16 cellular contexts compared by ENCODE assay signal in the genomic region with DNA sequence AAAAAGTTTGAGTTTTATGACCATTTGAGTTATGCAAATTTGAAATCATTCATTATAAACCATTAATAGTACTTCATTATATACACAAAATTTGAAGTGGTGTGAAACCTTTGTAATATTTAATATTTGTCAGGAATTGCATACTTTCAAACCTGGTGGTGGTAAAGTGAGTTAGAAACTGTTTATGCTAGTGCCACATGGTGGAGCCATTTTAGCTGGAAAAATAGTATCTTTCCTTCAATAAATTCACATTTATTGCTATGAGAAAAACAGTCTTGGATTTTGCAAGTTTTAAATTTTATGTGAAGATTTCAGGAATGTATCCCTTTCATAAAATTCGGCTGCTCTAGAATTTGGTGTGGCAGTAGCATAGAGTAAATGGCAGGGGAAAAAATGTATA. TPM values are rescaled to one million over a fixed set of nuclear protein-coding genes. Genes with fewer than 3 reads are reported as not detected.
A peak's percentile ranks its signal among the peaks of the same experiment; 100 is the strongest.
DNase-seq lines count a peak whose midpoint lies in the region; ATAC-seq, FAIRE-seq and TF ChIP-seq lines count a peak whose summit lies in the region.
"Had no signal": no experiment of that assay in that cellular context is flagged by ENCODE, and none has a peak within 500 bp of the region (broad histone marks: within the 10 kb centered on the region; RNA-seq: fewer than 3 reads in every experiment).

No MANE protein-coding gene starts in this region.

- no peak overlapping the region for H2BK5ac ChIP-seq in neuronal stem cell (ENCODE audit: low read length)

- no peak overlapping the region for H3K18ac ChIP-seq in neuronal stem cell (ENCODE audit: low read length)

- no peak for FAIRE-seq in bronchial epithelial cell (lab: Jason Lieb, UNC)

- no peak overlapping the region for H2AFZ ChIP-seq in neuronal stem cell (ENCODE audit: low read length)

- H3K4me3 ChIP-seq in Caco-2 (ENCODE audit: low read depth, low read length), result no peak overlapping the region
- no peak overlapping the region for H3K4me3 ChIP-seq in bronchial epithelial cell (ENCODE audit: low read depth, low read length)
- H3K4me3 ChIP-seq in lower lobe of right lung, result no peak overlapping the region
- H3K4me3 ChIP-seq in neuronal stem cell (ENCODE audit: low read length in 2 of 2), result no peak overlapping the region
- H3K4me3 ChIP-seq: suprapubic skin had no signal

- H3K79me1 ChIP-seq in neuronal stem cell (ENCODE audit: low read depth, low read length), result no peaks in the 10 kb centered on the region

- DNase-seq in Caco-2, result no peak
- peak; percentile 10 to 18 for DNase-seq in Kasumi-1 (lab: John Stamatoyannopoulos, UW)
- no peak for DNase-seq in bronchial epithelial cell (ENCODE audit: low read depth)
- DNase-seq in lower lobe of right lung, result no peak
- DNase-seq in stimulated activated CD4-positive, alpha-beta T cell treated with anti-CD3 and anti-CD28 coated beads, Interleukin-15, amount 100 ng/mL, for 24 hours, result no peak
- no peak for DNase-seq in activated CD4-positive, alpha-beta T cell treated with anti-CD3 and anti-CD28 coated beads, Interleukin-2, amount 50 U/mL, for 1 hour
- DNase-seq in neuronal stem cell (ENCODE audit: low spot score), result no peak
- DNase-seq: activated CD4-positive, alpha-beta T cell treated with anti-CD3 and anti-CD28 coated beads, Interleukin-2, amount 10 ng/mL, durations not matched to agents 24 days and 14 days; activated gamma-delta T cell; cerebellar nuclear complex; foreskin melanocyte; immature natural killer cell; NCI-H187 had no signal

- H4K8ac ChIP-seq in neuronal stem cell (ENCODE audit: low read depth, low read length), result no peak overlapping the region

- no peaks in the 10 kb centered on the region for H3K4me1 Mint-ChIP-seq in Caco-2 (ENCODE audit: low read depth, unreplicated experiment)
- no peaks in the 10 kb centered on the region for H3K4me1 Mint-ChIP-seq in nephron
- H3K4me1 Mint-ChIP-seq: immature natural killer cell had no signal

- intact Hi-C loops in Caco-2 (cut with micrococcal nuclease; ENCODE audit: unreplicated experiment) (loop anchor here (1.0 to 10.0 kb wide), 2 partner anchors 37 to 256 kb away; no protein-coding TSS in a partner anchor), lower lobe of right lung (cut with DNase I) (no loop called here)

- H3K27ac Mint-ChIP-seq in Caco-2 (ENCODE audit: unreplicated experiment) (no peak overlapping the region), nephron (no peak overlapping the region)
- H3K27ac Mint-ChIP-seq: activated CD4-positive, alpha-beta T cell treated with anti-CD3 and anti-CD28 coated beads, Interleukin-2, amount 10 ng/mL, durations not matched to agents 24 days and 14 days; immature natural killer cell had no signal

- H2BK12ac ChIP-seq in neuronal stem cell (ENCODE audit: low read length), result no peak overlapping the region

- H3K36me3 Mint-ChIP-seq in Caco-2 (ENCODE audit: insufficient read depth, unreplicated experiment) (no peaks in the 10 kb centered on the region), nephron (ENCODE audit: low read depth) (no peaks in the 10 kb centered on the region)
- H3K36me3 Mint-ChIP-seq: immature natural killer cell had no signal

- BruUV-seq in Caco-2 (replicated peaks; lab: Mats Ljungman, UMichigan), result no TSS peak

- H2BK120ac ChIP-seq in neuronal stem cell (ENCODE audit: low read depth, low read length), result no peak overlapping the region

- H3K27me3 ChIP-seq in Caco-2 (replicated peaks; ENCODE audit: control insufficient read depth, insufficient read depth, low read length), result no peaks in the 10 kb centered on the region
- no peaks in the 10 kb centered on the region for H3K27me3 ChIP-seq in bronchial epithelial cell (ENCODE audit: control insufficient read depth, insufficient read depth, low read length)
- H3K27me3 ChIP-seq in lower lobe of right lung (ENCODE audit: low read depth), result no peaks in the 10 kb centered on the region
- H3K27me3 ChIP-seq in neuronal stem cell (ENCODE audit: control insufficient read depth in 3 of 3, insufficient read depth in 3 of 3, low read depth in 1 of 3, low read length in 3 of 3), result peaks cover 0 to 17% (median 2%) of the 10 kb centered on the region in 3 experiments
- H3K27me3 ChIP-seq: suprapubic skin had no signal

- peaks cover 9% of the 10 kb centered on the region; the same call in 1 of the 2 replicates for H3K9me3 ChIP-seq in Caco-2
- H3K9me3 ChIP-seq in lower lobe of right lung, result no peaks in the 10 kb centered on the region
- H3K9me3 ChIP-seq in neuronal stem cell (replicated peaks in 1 of 2; ENCODE audit: control insufficient read depth in 2 of 2, insufficient read depth in 1 of 2, low read depth in 1 of 2, low read length in 2 of 2), result no peaks in the 10 kb centered on the region
- H3K9me3 ChIP-seq: suprapubic skin had no signal

- no peaks in the 10 kb centered on the region for H3K4me1 ChIP-seq in Caco-2
- no peaks in the 10 kb centered on the region for H3K4me1 ChIP-seq in lower lobe of right lung
- H3K4me1 ChIP-seq in neuronal stem cell (ENCODE audit: control insufficient read depth in 2 of 2, insufficient read depth in 1 of 2, low read depth in 1 of 2, low read length in 2 of 2), result no peaks in the 10 kb centered on the region
- H3K4me1 ChIP-seq: suprapubic skin had no signal

- H4K91ac ChIP-seq in neuronal stem cell (ENCODE audit: low read depth, low read length, poor library complexity), result no peak overlapping the region

- H2AK5ac ChIP-seq in neuronal stem cell (ENCODE audit: low read depth, low read length), result no peak overlapping the region

- CTCF ChIA-PET in Caco-2 (lab: Charles Lee), result no interaction called here

- H3K27ac ChIP-seq in lower lobe of right lung, result no peak overlapping the region
- no peak overlapping the region for H3K27ac ChIP-seq in neuronal stem cell (replicated peaks; ENCODE audit: low read length)
- H3K27ac ChIP-seq: suprapubic skin had no signal

- H2BK15ac ChIP-seq in neuronal stem cell (ENCODE audit: low read length), result no peak overlapping the region

- POLR2A ChIA-PET in Caco-2 (lab: Charles Lee), result no interaction called here

- H3K23ac ChIP-seq in neuronal stem cell (ENCODE audit: low read depth, low read length, poor library complexity), result no peak overlapping the region

- no peak for ATAC-seq in lower lobe of right lung

- H3K4me2 ChIP-seq in neuronal stem cell (ENCODE audit: insufficient read depth, low read length, poor library complexity, severe bottlenecking), result no peak overlapping the region

- no peak overlapping the region for H3K4me3 Mint-ChIP-seq in Caco-2 (ENCODE audit: unreplicated experiment)
- H3K4me3 Mint-ChIP-seq in nephron, result no peak overlapping the region
- H3K4me3 Mint-ChIP-seq: activated CD4-positive, alpha-beta T cell treated with anti-CD3 and anti-CD28 coated beads, Interleukin-2, amount 10 ng/mL, durations not matched to agents 24 days and 14 days; immature natural killer cell had no signal

- no peak overlapping the region for H3K9ac ChIP-seq in neuronal stem cell (ENCODE audit: low read depth, low read length, poor library complexity)

- H3K36me3 ChIP-seq in Caco-2 (ENCODE audit: control insufficient read depth, insufficient read depth, low read length) (no peaks in the 10 kb centered on the region; the same call in 1 of the 2 replicates), bronchial epithelial cell (ENCODE audit: control insufficient read depth, insufficient read depth, low read length) (no peaks in the 10 kb centered on the region), lower lobe of right lung (no peaks in the 10 kb centered on the region), neuronal stem cell (replicated peaks in 1 of 2; ENCODE audit: control insufficient read depth in 2 of 2, insufficient read depth in 2 of 2, low read length in 2 of 2) (no peaks in the 10 kb centered on the region)
- H3K36me3 ChIP-seq: suprapubic skin had no signal

- H3K9me3 Mint-ChIP-seq in Caco-2 (ENCODE audit: unreplicated experiment), result peaks cover 12% of the 10 kb centered on the region
- peaks cover 3% of the 10 kb centered on the region for H3K9me3 Mint-ChIP-seq in nephron
- H3K9me3 Mint-ChIP-seq: activated CD4-positive, alpha-beta T cell treated with anti-CD3 and anti-CD28 coated beads, Interleukin-2, amount 10 ng/mL, durations not matched to agents 24 days and 14 days; immature natural killer cell had no signal

- no peak overlapping the region for H3K14ac ChIP-seq in neuronal stem cell (ENCODE audit: low read length)

- no CpG with 5 or more reads among the region's 1 CpG for WGBS in neuronal stem cell (ENCODE audit: extremely low coverage in 2 of 2, insufficient read length in 2 of 2, insufficient replicate concordance in 1 of 2), 2 donors

- H3K27me3 Mint-ChIP-seq in Caco-2 (ENCODE audit: insufficient read depth, unreplicated experiment), result no peaks in the 10 kb centered on the region
- peaks cover 10% of the 10 kb centered on the region for H3K27me3 Mint-ChIP-seq in nephron (ENCODE audit: low read depth)
- H3K27me3 Mint-ChIP-seq: activated CD4-positive, alpha-beta T cell treated with anti-CD3 and anti-CD28 coated beads, Interleukin-2, amount 10 ng/mL, durations not matched to agents 24 days and 14 days had no signal

- TF ChIP-seq CTCF in Caco-2 (IDR thresholded peaks at IDR 0.05; ENCODE audit: insufficient read depth in 1 of 2, low read depth in 1 of 2, low read length in 1 of 2, severe bottlenecking in 1 of 2, unreplicated experiment in 1 of 2), result peak; percentile 15 to 16
- TF ChIP-seq CTCF in bronchial epithelial cell (IDR thresholded peaks at IDR 0.05; ENCODE audit: insufficient read depth, low read length, severe bottlenecking), result peak; percentile 22
- peak; percentile 41 to 49 (median 46) for TF ChIP-seq CTCF in nephron (IDR thresholded peaks at IDR 0.05; ENCODE audit: unreplicated experiment in 3 of 3)
- TF ChIP-seq CTCF in lower lobe of right lung (IDR thresholded peaks at IDR 0.05), result no peak

- H3K4ac ChIP-seq in neuronal stem cell (ENCODE audit: low read length), result no peak overlapping the region

RNA-seq across cellular contexts. Expression of a gene that starts 7.3 kb away (rescaled TPM):
- 56.1 and 57.4 TPM in 2 replicates for total RNA-seq in Caco-2 (2022)
- 17.7 and 19.0 TPM in 2 replicates for total RNA-seq in bronchial epithelial cell
- total RNA-seq in lower lobe of right lung, result 27.4 TPM
- 63.0 TPM for polyA plus RNA-seq in neuronal stem cell (2013, experiment 1 of 2)
- 62.7 TPM for polyA plus RNA-seq in neuronal stem cell (2013, experiment 2 of 2)

RNA-seq across cellular contexts. Expression of a gene that starts 34.9 kb away (rescaled TPM):
- total RNA-seq in Caco-2 (2022), result not detected in 2 replicates
- not detected in 2 replicates for total RNA-seq in bronchial epithelial cell
- not detected for total RNA-seq in lower lobe of right lung
- not detected for polyA plus RNA-seq in neuronal stem cell (2013, experiment 1 of 2)
- not detected for polyA plus RNA-seq in neuronal stem cell (2013, experiment 2 of 2)
- total RNA-seq: activated CD4-positive, alpha-beta T cell treated with anti-CD3 and anti-CD28 coated beads, Interleukin-2, amount 10 ng/mL, durations not matched to agents 24 days and 14 days; T-helper 1 cell treated with Interleukin-12 subunit alpha and Interleukin-12 subunit beta and Interleukin-4 antibody, amounts not matched to agents 30 ng/mL and 1 ng/mL, for 36 hours had no signal
- polyA plus RNA-seq: immature natural killer cell had no signal

Comparison
In these comparisons a context has a peak if more than half of its experiments do, and no peak if none do; other contexts are left out.
1. DNase-seq: peak in Kasumi-1 (2 of 2); none in Caco-2 (0 of 2), bronchial epithelial cell (single experiment), lower lobe of right lung (single experiment), stimulated activated CD4-positive, alpha-beta T cell treated with anti-CD3 and anti-CD28 coated beads, Interleukin-15, amount 100 ng/mL, for 24 hours (single experiment), activated CD4-positive, alpha-beta T cell treated with anti-CD3 and anti-CD28 coated beads, Interleukin-2, amount 50 U/mL, for 1 hour (single experiment) and neuronal stem cell (single experiment).